In genomic region chr5:115487750-115488149, GRCh38 we compare ENCODE assay signal across 13 cellular contexts. TPM values are rescaled to one million over a fixed set of nuclear protein-coding genes. Genes with fewer than 3 reads are reported as not detected.
A peak's percentile ranks its signal among the peaks of the same experiment; 100 is the strongest.
DNase-seq lines count a peak whose midpoint lies in the region; ATAC-seq lines count a peak whose summit lies in the region.
"Had no signal": no experiment of that assay in that cellular context is flagged by ENCODE, and none has a peak within 500 bp of the region (broad histone marks: within the 10 kb centered on the region; RNA-seq: fewer than 3 reads in every experiment).

No MANE protein-coding gene starts in this region.

- no peaks in the 10 kb centered on the region for H3K36me3 Mint-ChIP-seq in activated naive CD4-positive, alpha-beta T cell treated with anti-CD3 and anti-CD28 coated beads, Interleukin-2, amount 50 U/mL, for 72 hours

- DNase-seq in activated naive CD4-positive, alpha-beta T cell treated with anti-CD3 and anti-CD28 coated beads, Interleukin-2, amount 50 U/mL, for 72 hours (ENCODE audit: low spot score in 2 of 2), result no peak
- DNase-seq in activated naive CD4-positive, alpha-beta T cell treated with anti-CD3 and anti-CD28 coated beads, Interleukin-2, amount 50 U/mL, for 16 hours, result no peak
- no peak for DNase-seq in stimulated activated naive CD8-positive, alpha-beta T cell treated with anti-CD3 and anti-CD28 coated beads, Interleukin-15, Interleukin-2, amounts not matched to agents 100 U/mL and 50 U/mL, for 24 hours
- DNase-seq in GF-D8 (lab: John Stamatoyannopoulos, UW) (no peak), NCI-H2029 treated with DMSO at 0.1 percent for 48 hours (lab: John Stamatoyannopoulos, UW) (no peak), NCI-H1417 (lab: John Stamatoyannopoulos, UW) (no peak)
- DNase-seq: DMS53; NCI-H1048; NCI-H526; stimulated activated CD8-positive, alpha-beta memory T cell treated with anti-CD3 and anti-CD28 coated beads, Interleukin-4, amount 100 ng/mL, for 48 hours had no signal

- ATAC-seq in activated naive CD4-positive, alpha-beta T cell treated with anti-CD3 and anti-CD28 coated beads, Interleukin-2, amount 50 U/mL, for 72 hours, result peak; percentile 90 to 95
- peak; percentile 60 for ATAC-seq in GM21447 (IDR thresholded peaks at IDR 0.05; ENCODE audit: unreplicated experiment)
- peak; percentile 56 for ATAC-seq in HG03135 (IDR thresholded peaks at IDR 0.05; ENCODE audit: unreplicated experiment)
- peak; percentile 89 for ATAC-seq in stimulated activated naive CD8-positive, alpha-beta T cell treated with anti-CD3 and anti-CD28 coated beads, Interleukin-15, Interleukin-2, amounts not matched to agents 100 U/mL and 50 U/mL, for 24 hours

- H3K27ac Mint-ChIP-seq in activated naive CD4-positive, alpha-beta T cell treated with anti-CD3 and anti-CD28 coated beads, Interleukin-2, amount 50 U/mL, for 72 hours, result peak overlapping the region; percentile 20 to 56

- no peaks in the 10 kb centered on the region for H3K9me3 Mint-ChIP-seq in activated naive CD4-positive, alpha-beta T cell treated with anti-CD3 and anti-CD28 coated beads, Interleukin-2, amount 50 U/mL, for 72 hours
- H3K9me3 Mint-ChIP-seq: neural crest cell had no signal

RNA-seq across cellular contexts. Expression of gene FEM1C, which starts 56.8 kb away (rescaled TPM):
- total RNA-seq in activated naive CD4-positive, alpha-beta T cell treated with anti-CD3 and anti-CD28 coated beads, Interleukin-2, amount 50 U/mL, for 72 hours, result 10 to 100 TPM; 13.7 TPM
